In the genomic region with DNA sequence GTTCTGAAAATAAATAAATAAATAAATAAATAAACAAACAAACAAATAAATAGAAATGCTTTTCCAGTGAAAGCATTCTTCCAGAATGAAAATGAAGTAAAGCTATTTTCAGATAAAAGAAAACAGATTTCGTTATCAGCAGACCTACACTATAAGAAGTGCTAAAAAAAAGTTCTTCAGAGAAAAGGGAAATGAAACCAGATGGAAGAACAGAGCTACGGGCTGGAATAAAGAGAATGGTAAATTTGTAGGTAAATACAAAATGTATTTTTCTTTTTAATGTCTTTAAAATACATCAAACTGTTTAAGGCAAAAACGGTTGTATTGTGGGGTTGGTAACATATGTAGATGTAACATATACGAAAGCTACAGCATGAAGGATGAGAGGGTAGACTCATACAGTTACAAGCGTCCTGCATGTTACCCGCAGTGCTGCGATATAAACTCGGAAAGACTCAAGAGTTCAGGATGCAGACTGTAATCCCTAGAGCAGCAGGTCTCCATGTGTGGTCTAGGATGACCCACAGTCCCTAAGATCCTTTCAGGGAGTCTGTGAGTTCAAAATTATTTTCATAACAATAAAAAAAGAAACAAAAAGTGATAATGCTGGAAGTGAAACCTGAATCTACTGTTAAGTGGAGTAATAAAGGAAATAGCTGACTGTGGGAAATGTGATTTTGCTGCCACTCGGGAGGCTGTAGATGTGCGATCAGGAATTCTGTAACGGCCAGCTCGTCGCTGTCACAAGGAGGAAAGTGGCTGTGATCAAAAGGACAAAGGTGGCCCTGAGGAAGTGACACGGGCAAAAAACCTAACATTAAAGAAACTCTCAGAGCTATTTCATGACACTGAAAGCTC, we compare ENCODE assay signal across 13 cellular contexts. TPM values are rescaled to one million over a fixed set of nuclear protein-coding genes. Genes with fewer than 3 reads are reported as not detected.
DNase-seq lines count a peak whose midpoint lies in the region; ATAC-seq lines count a peak whose summit lies in the region.
"Had no signal": no experiment of that assay in that cellular context is flagged by ENCODE, and none has a peak within 500 bp of the region (broad histone marks: within the 10 kb centered on the region; RNA-seq: fewer than 3 reads in every experiment).

No MANE protein-coding gene starts in this region.

- H3K9me3 ChIP-seq in CD4-positive, alpha-beta memory T cell (ENCODE audit: control insufficient read depth in 1 of 2, low read length in 2 of 2): no peaks in the 10 kb centered on the region
- H3K9me3 ChIP-seq in HAP-1: no peaks in the 10 kb centered on the region
- H3K9me3 ChIP-seq: right lobe of liver had no signal

- peak; percentile 33 for ATAC-seq in GM19328 (IDR thresholded peaks at IDR 0.05; ENCODE audit: unreplicated experiment)
- ATAC-seq in memory B cell (ENCODE audit: low read depth): peak; percentile 62

- peaks cover 15 to 18% of the 10 kb centered on the region in 2 donors for H3K27me3 Mint-ChIP-seq in CD4-positive, alpha-beta memory T cell
- no peaks in the 10 kb centered on the region for H3K27me3 Mint-ChIP-seq in memory B cell

- H3K36me3 Mint-ChIP-seq in CD4-positive, alpha-beta memory T cell: peaks cover 0 to 6% of the 10 kb centered on the region in 2 donors
- peaks cover under 1% of the 10 kb centered on the region for H3K36me3 Mint-ChIP-seq in memory B cell

- peak overlapping the region; percentile 31 to 85 (median 72) for H3K4me3 Mint-ChIP-seq in CD4-positive, alpha-beta memory T cell
- H3K4me3 Mint-ChIP-seq in memory B cell: peak overlapping the region; percentile 87
- H3K4me3 Mint-ChIP-seq: endodermal cell had no signal

- no peak overlapping the region for H3K27ac ChIP-seq in CD4-positive, alpha-beta memory T cell (ENCODE audit: low read depth, low read length)
- H3K27ac ChIP-seq: right lobe of liver had no signal

- H3K36me3 ChIP-seq in CD4-positive, alpha-beta memory T cell (ENCODE audit: insufficient read depth, low read length): no peaks in the 10 kb centered on the region
- H3K36me3 ChIP-seq in HAP-1 (replicated peaks): no peaks in the 10 kb centered on the region
- H3K36me3 ChIP-seq: right lobe of liver had no signal

- DNase-seq in CD4-positive, alpha-beta memory T cell: no peak
- DNase-seq in RPMI8226 (peak; percentile 62), memory B cell (ENCODE audit: low spot score in 2 of 2) (no peak), Kasumi-1 (lab: John Stamatoyannopoulos, UW) (no peak), HAP-1 (ENCODE audit: low spot score in 2 of 2) (no peak), RKO (ENCODE audit: low spot score) (no peak)
- no peak for DNase-seq in effector CD4-positive, alpha-beta T cell
- DNase-seq: endodermal cell, GDM1, kidney glomerular epithelial cell, NCI-H526 treated with DMSO at 0.1 percent for 48 hours, right lobe of liver had no signal

- H3K4me1 ChIP-seq in CD4-positive, alpha-beta memory T cell (ENCODE audit: insufficient read depth, low read length): peaks cover 8% of the 10 kb centered on the region
- H3K4me1 ChIP-seq in HAP-1: no peaks in the 10 kb centered on the region

- CTCF ChIA-PET in CD4-positive, alpha-beta memory T cell (lab: Charles Lee; ENCODE audit: partially characterized antibody): no interaction called here

- intact Hi-C loops in CD4-positive, alpha-beta memory T cell (cut with micrococcal nuclease): loop anchor here (10.0 kb wide), 1 partner anchor 659 kb away; no protein-coding TSS in a partner anchor

- H3K9me3 Mint-ChIP-seq in CD4-positive, alpha-beta memory T cell: peaks cover 0 to under 1% (median 0%) of the 10 kb centered on the region in 8 donors
- no peaks in the 10 kb centered on the region for H3K9me3 Mint-ChIP-seq in memory B cell
- H3K9me3 Mint-ChIP-seq: endodermal cell had no signal

- in situ Hi-C loops in HAP-1 (cut with MboI; ENCODE audit: low sequenced_read_pairs): no loop called here

- POLR2A ChIA-PET in CD4-positive, alpha-beta memory T cell (lab: Charles Lee; ENCODE audit: partially characterized antibody): no interaction called here

- peaks cover 8% of the 10 kb centered on the region for H3K27me3 ChIP-seq in CD4-positive, alpha-beta memory T cell (ENCODE audit: insufficient read depth, low read length)
- peaks cover 5% of the 10 kb centered on the region; the same call in 1 of the 2 replicates for H3K27me3 ChIP-seq in HAP-1 (ENCODE audit: low read depth)
- H3K27me3 ChIP-seq: right lobe of liver had no signal

- peaks cover 3 to 18% (median 8%) of the 10 kb centered on the region in 4 donors for H3K4me1 Mint-ChIP-seq in CD4-positive, alpha-beta memory T cell
- peaks cover 38% of the 10 kb centered on the region for H3K4me1 Mint-ChIP-seq in memory B cell
- H3K4me1 Mint-ChIP-seq: endodermal cell had no signal

- no peak overlapping the region for H3K4me3 ChIP-seq in CD4-positive, alpha-beta memory T cell (ENCODE audit: low read length in 2 of 2)
- no peak overlapping the region for H3K4me3 ChIP-seq in HAP-1
- H3K4me3 ChIP-seq: right lobe of liver had no signal

- peak overlapping the region in 4 of 7 donors; percentile 1 to 73 (median 55) for H3K27ac Mint-ChIP-seq in CD4-positive, alpha-beta memory T cell
- peak overlapping the region; percentile 94 for H3K27ac Mint-ChIP-seq in memory B cell
- H3K27ac Mint-ChIP-seq: endodermal cell had no signal

RNA-seq across cellular contexts. Expression of a gene that starts 5.3 kb away (rescaled TPM):
- total RNA-seq in CD4-positive, alpha-beta memory T cell: 10 to 100 TPM; 20.7 to 20.8 TPM
- polyA plus RNA-seq in CD4-positive, alpha-beta memory T cell: under 1 TPM; 0.11 to 0.36 TPM
